9 cellular contexts compared by ENCODE assay signal in genomic region chr1:10253755-10254154, GRCh38. TPM values are rescaled to one million over a fixed set of nuclear protein-coding genes. Genes with fewer than 3 reads are reported as not detected.
DNase-seq lines count a peak whose midpoint lies in the region; ATAC-seq, FAIRE-seq and TF ChIP-seq lines count a peak whose summit lies in the region.
"Had no signal": no experiment of that assay in that cellular context is flagged by ENCODE, and none has a peak within 500 bp of the region (broad histone marks: within the 10 kb centered on the region; RNA-seq: fewer than 3 reads in every experiment).

No MANE protein-coding gene starts in this region.

- ATAC-seq in Right ventricle myocardium inferior = peak; percentile 95
- ATAC-seq in left lung = peak; percentile 90
- ATAC-seq in HG03460 (IDR thresholded peaks at IDR 0.05; ENCODE audit: unreplicated experiment) = no peak

- H3K27ac ChIP-seq in brain microvascular endothelial cell (peak overlapping the region; percentile 77), left lung (peak overlapping the region; percentile 70 to 74)
- H3K27ac ChIP-seq: PC-9 had no signal

- H3K36me3 ChIP-seq in brain microvascular endothelial cell (replicated peaks) (no peaks in the 10 kb centered on the region), left lung (peaks cover 0 to 20% of the 10 kb centered on the region in 2 donors)

- FAIRE-seq in urothelium cell line (lab: Jason Lieb, UNC) = no peak

- no peak overlapping the region for H3K4me3 ChIP-seq in brain microvascular endothelial cell (ENCODE audit: low read depth, low read length)
- H3K4me3 ChIP-seq in left lung = no peak overlapping the region
- H3K4me3 ChIP-seq: PC-9 had no signal

- no peaks in the 10 kb centered on the region for H3K27me3 ChIP-seq in brain microvascular endothelial cell (replicated peaks)
- no peaks in the 10 kb centered on the region for H3K27me3 ChIP-seq in left lung

- peaks cover 15 to 50% of the 10 kb centered on the region in 2 donors for H3K4me1 ChIP-seq in left lung

- H3K9me3 ChIP-seq in left lung = no peaks in the 10 kb centered on the region

- intact Hi-C loops in Right ventricle myocardium inferior (cut with DNase I) (loop anchor here (5.0 kb wide), 1 partner anchor 34 kb away; no protein-coding TSS in a partner anchor), cardiac septum (cut with DNase I) (loop anchor here (5.0 kb wide), 1 partner anchor 36 kb away; no protein-coding TSS in a partner anchor), left lung (cut with DNase I) (no loop called here)

- in situ Hi-C loops in brain microvascular endothelial cell (cut with HindIII; ENCODE audit: low pct_ligation_motif_present, low sequenced_read_pairs) = no loop called here

- TF ChIP-seq CTCF in brain microvascular endothelial cell (IDR thresholded peaks at IDR 0.05; ENCODE audit: low read depth, low read length, missing control alignments) (no peak), left lung (IDR thresholded peaks at IDR 0.05) (no peak)

- DNase-seq in Right ventricle myocardium inferior (ENCODE audit: missing footprints) (no peak), cardiac septum (ENCODE audit: low spot score) (no peak), brain microvascular endothelial cell (peak; percentile 95), left lung (no peak), urothelium cell line (ENCODE audit: low spot score) (peak; percentile 4), DMS79 treated with DMSO at 0.1 percent for 48 hours (lab: John Stamatoyannopoulos, UW) (no peak)
- DNase-seq in stimulated activated CD4-positive, alpha-beta T cell treated with anti-CD3 and anti-CD28 coated beads, Interleukin-15, amount 100 ng/mL, for 24 hours = no peak

RNA-seq across cellular contexts. Expression of gene KIF1B, which starts 43.4 kb away (rescaled TPM):
- 70.0 TPM for total RNA-seq in Right ventricle myocardium inferior
- total RNA-seq in cardiac septum = 93.6 TPM
- total RNA-seq in left lung = 10 to 100 TPM; 45.0 to 46.7 TPM

Comparison
In these comparisons a context has a peak if more than half of its experiments do, and no peak if none do; other contexts are left out.
1. DNase-seq: peak in brain microvascular endothelial cell (single experiment) and urothelium cell line (single experiment); none in Right ventricle myocardium inferior (single experiment), cardiac septum (single experiment), left lung (0 of 2), DMS79 treated with DMSO at 0.1 percent for 48 hours (single experiment) and stimulated activated CD4-positive, alpha-beta T cell treated with anti-CD3 and anti-CD28 coated beads, Interleukin-15, amount 100 ng/mL, for 24 hours (single experiment).
2. intact Hi-C loops: an anchor here in Right ventricle myocardium inferior (5.0 kb wide) and cardiac septum (5.0 kb wide); none called in left lung.